Comparison of ENCODE assay signal across 32 cellular contexts in the genomic region with DNA sequence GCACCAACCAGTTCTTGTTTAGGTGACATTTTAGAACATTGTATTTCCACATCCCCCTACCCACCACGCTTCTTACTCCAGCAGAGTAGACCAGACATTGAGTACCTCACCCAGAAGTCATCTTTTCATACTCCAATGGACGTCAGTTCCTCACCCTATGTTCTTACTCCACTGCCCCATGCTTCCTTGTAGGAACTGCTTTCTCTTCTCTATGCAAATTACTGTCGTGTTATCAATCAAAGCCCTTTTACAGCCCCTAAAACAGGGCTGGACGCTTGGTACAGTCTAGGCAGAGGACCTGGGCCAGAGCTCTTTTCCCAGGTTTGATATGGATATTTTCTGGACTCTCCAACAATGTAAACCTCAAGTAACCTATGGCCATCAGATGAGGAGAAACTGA. TPM values are rescaled to one million over a fixed set of nuclear protein-coding genes. Genes with fewer than 3 reads are reported as not detected.
DNase-seq lines count a peak whose midpoint lies in the region; ATAC-seq and TF ChIP-seq lines count a peak whose summit lies in the region.
"Had no signal": no experiment of that assay in that cellular context is flagged by ENCODE, and none has a peak within 500 bp of the region (broad histone marks: within the 10 kb centered on the region; RNA-seq: fewer than 3 reads in every experiment).

No MANE protein-coding gene starts in this region.

- H3K27ac Mint-ChIP-seq in activated CD8-positive, alpha-beta T cell treated with anti-CD3 and anti-CD28 coated beads for 36 hours = peak overlapping the region; percentile 42
- no peak overlapping the region for H3K27ac Mint-ChIP-seq in activated CD8-positive, alpha-beta T cell treated with anti-CD3 and anti-CD28 coated beads, Interleukin-2, amount 10 ng/mL, durations not matched to agents 7 days and 5 days
- peak overlapping the region in 5 of 6 donors; percentile 3 to 94 (median 67) for H3K27ac Mint-ChIP-seq in naive B cell
- H3K27ac Mint-ChIP-seq: HFFc6, WTC11 had no signal

- no peaks in the 10 kb centered on the region for H3K9me2 ChIP-seq in Karpas-422 (replicated peaks; ENCODE audit: insufficient read depth, low read length)

- no peaks in the 10 kb centered on the region for H3K27me3 Mint-ChIP-seq in activated CD8-positive, alpha-beta T cell treated with anti-CD3 and anti-CD28 coated beads for 36 hours
- H3K27me3 Mint-ChIP-seq in activated CD8-positive, alpha-beta T cell treated with anti-CD3 and anti-CD28 coated beads, Interleukin-2, amount 10 ng/mL, durations not matched to agents 7 days and 5 days (ENCODE audit: low read depth) = no peaks in the 10 kb centered on the region
- H3K27me3 Mint-ChIP-seq in naive B cell = no peaks in the 10 kb centered on the region
- H3K27me3 Mint-ChIP-seq: naive thymus-derived CD4-positive, alpha-beta T cell had no signal

- H2AFZ ChIP-seq in OCI-LY3 (ENCODE audit: low read depth, low read length) = no peak overlapping the region
- no peak overlapping the region for H2AFZ ChIP-seq in Karpas-422 (ENCODE audit: low read length)

- CTCF ChIA-PET in activated CD8-positive, alpha-beta T cell treated with anti-CD3 and anti-CD28 coated beads for 36 hours (lab: Charles Lee) = no interaction called here
- CTCF ChIA-PET in activated CD8-positive, alpha-beta T cell treated with anti-CD3 and anti-CD28 coated beads, Interleukin-2, amount 10 ng/mL, durations not matched to agents 7 days and 5 days (lab: Charles Lee) = no interaction called here

- H3K4me1 ChIP-seq in OCI-LY3 (ENCODE audit: low read length) (peaks cover 46% of the 10 kb centered on the region), Karpas-422 (ENCODE audit: low read length) (peaks cover 15% of the 10 kb centered on the region), upper lobe of left lung (peaks cover 9 to 11% (median 10%) of the 10 kb centered on the region in 4 donors)
- H3K4me1 ChIP-seq: adrenal gland, thyroid gland had no signal

- H3K4me3 ChIP-seq in OCI-LY3 (ENCODE audit: low read length) (no peak overlapping the region), Karpas-422 (ENCODE audit: low read length) (no peak overlapping the region), upper lobe of left lung (no peak overlapping the region)
- H3K4me3 ChIP-seq: adrenal gland, psoas muscle, stomach, thyroid gland had no signal

- WGBS in upper lobe of left lung, 2 donors = 93% methylated on average over 4 of the region's 4 CpGs

- peaks cover 54% of the 10 kb centered on the region for H4K20me1 ChIP-seq in OCI-LY3 (ENCODE audit: insufficient read depth, low read length)
- peaks cover 19% of the 10 kb centered on the region for H4K20me1 ChIP-seq in Karpas-422 (ENCODE audit: insufficient read depth, low read depth, low read length)

- H3K4me2 ChIP-seq in OCI-LY3 (ENCODE audit: low read length) (peak overlapping the region; percentile 22), Karpas-422 (ENCODE audit: low read depth, low read length, poor library complexity, severe bottlenecking) (no peak overlapping the region)

- intact Hi-C loops in activated CD8-positive, alpha-beta T cell treated with anti-CD3 and anti-CD28 coated beads for 36 hours (cut with micrococcal nuclease) = no loop called here

- no peaks in the 10 kb centered on the region for H3K9me3 Mint-ChIP-seq in activated CD8-positive, alpha-beta T cell treated with anti-CD3 and anti-CD28 coated beads for 36 hours
- H3K9me3 Mint-ChIP-seq in activated CD8-positive, alpha-beta T cell treated with anti-CD3 and anti-CD28 coated beads, Interleukin-2, amount 10 ng/mL, durations not matched to agents 7 days and 5 days (ENCODE audit: insufficient read depth) = no peaks in the 10 kb centered on the region
- no peaks in the 10 kb centered on the region for H3K9me3 Mint-ChIP-seq in naive B cell
- H3K9me3 Mint-ChIP-seq: HFFc6; naive thymus-derived CD4-positive, alpha-beta T cell; WTC11 had no signal

- no peak for ATAC-seq in activated CD8-positive, alpha-beta T cell treated with anti-CD3 and anti-CD28 coated beads for 36 hours
- no peak for ATAC-seq in activated CD8-positive, alpha-beta T cell treated with anti-CD3 and anti-CD28 coated beads, Interleukin-2, amount 10 ng/mL, durations not matched to agents 7 days and 5 days
- ATAC-seq in GM19324 (IDR thresholded peaks at IDR 0.05; ENCODE audit: low FRiP score, unreplicated experiment) (peak; percentile 64), naive B cell (ENCODE audit: low read depth in 2 of 2) (peak; percentile 75 to 78), upper lobe of left lung (ENCODE audit: low FRiP score in 2 of 2) (no peak)
- ATAC-seq: left ventricle myocardium superior; naive thymus-derived CD4-positive, alpha-beta T cell; Panc1; psoas muscle; WTC11 had no signal

- H3K9ac ChIP-seq in OCI-LY3 (ENCODE audit: low read length) (no peak overlapping the region), Karpas-422 (ENCODE audit: low read length) (no peak overlapping the region)

- no peak for TF ChIP-seq EP300 in upper lobe of left lung (IDR thresholded peaks at IDR 0.05)

- H3K79me2 ChIP-seq in OCI-LY3 (ENCODE audit: low read length) (peaks cover 89% of the 10 kb centered on the region), Karpas-422 (ENCODE audit: low read length) (no peaks in the 10 kb centered on the region)

- H3K27me3 ChIP-seq in OCI-LY3 (ENCODE audit: low read depth, low read length) (no peaks in the 10 kb centered on the region), Karpas-422 (ENCODE audit: low read length) (no peaks in the 10 kb centered on the region), upper lobe of left lung (no peaks in the 10 kb centered on the region)
- H3K27me3 ChIP-seq: adrenal gland, brain microvascular endothelial cell, stomach, thyroid gland had no signal

- TF ChIP-seq CTCF in activated CD8-positive, alpha-beta T cell treated with anti-CD3 and anti-CD28 coated beads for 36 hours (IDR thresholded peaks at IDR 0.05) = no peak
- TF ChIP-seq CTCF in OCI-LY3 (IDR thresholded peaks at IDR 0.05; ENCODE audit: low read depth, low read length) (no peak), upper lobe of left lung (IDR thresholded peaks at IDR 0.05) (no peak)

- H3K27ac ChIP-seq in OCI-LY3 (ENCODE audit: low read length) (no peak overlapping the region), Karpas-422 (ENCODE audit: low read length) (no peak overlapping the region), upper lobe of left lung (no peak overlapping the region)
- H3K27ac ChIP-seq: 22Rv1, adrenal gland, brain microvascular endothelial cell, epithelial cell of prostate, psoas muscle, stomach, thyroid gland had no signal

- no peak for DNase-seq in activated CD8-positive, alpha-beta T cell treated with anti-CD3 and anti-CD28 coated beads for 36 hours
- no peak for DNase-seq in activated CD8-positive, alpha-beta T cell treated with anti-CD3 and anti-CD28 coated beads, Interleukin-2, amount 10 ng/mL, durations not matched to agents 7 days and 5 days
- DNase-seq in naive B cell (no peak), Karpas-422 (no peak), upper lobe of left lung (no peak)
- DNase-seq in activated CD4-positive, CD25-positive, alpha-beta regulatory T cell (lab: John Stamatoyannopoulos, UW) = no peak
- DNase-seq: activated gamma-delta T cell; activated T-cell treated with anti-CD3 and anti-CD28 coated beads for 4 hours; adrenal gland; brain microvascular endothelial cell; Calu3; DMS79 treated with DMSO at 0.1 percent for 48 hours; effector CD4-positive, alpha-beta T cell; HFFc6; islet precursor cell; left ventricle myocardium superior; naive thymus-derived CD4-positive, alpha-beta T cell; NCI-H1092 treated with DMSO at 0.1 percent for 48 hours; NCI-H187 treated with DMSO at 0.1 percent for 48 hours; NCI-H524 treated with DMSO at 0.1 percent for 48 hours; psoas muscle; SHP77 treated with DMSO at 0.1 percent for 48 hours; stimulated activated CD4-positive, alpha-beta T cell treated with anti-CD3 and anti-CD28 coated beads, Interleukin-15, amount 100 ng/mL, for 24 hours; stomach; thyroid gland had no signal

- POLR2A ChIA-PET in activated CD8-positive, alpha-beta T cell treated with anti-CD3 and anti-CD28 coated beads for 36 hours (lab: Charles Lee) = no interaction called here
- POLR2A ChIA-PET in activated CD8-positive, alpha-beta T cell treated with anti-CD3 and anti-CD28 coated beads, Interleukin-2, amount 10 ng/mL, durations not matched to agents 7 days and 5 days (lab: Charles Lee) = no interaction called here

- H3K9me3 ChIP-seq in OCI-LY3 (ENCODE audit: insufficient read depth, low read length) (no peaks in the 10 kb centered on the region), Karpas-422 (ENCODE audit: low read length) (no peaks in the 10 kb centered on the region), upper lobe of left lung (no peaks in the 10 kb centered on the region)
- H3K9me3 ChIP-seq: adrenal gland, psoas muscle, stomach, thyroid gland had no signal

- peaks cover 38% of the 10 kb centered on the region for H3K36me3 Mint-ChIP-seq in activated CD8-positive, alpha-beta T cell treated with anti-CD3 and anti-CD28 coated beads for 36 hours (ENCODE audit: low read depth)
- peaks cover 36% of the 10 kb centered on the region for H3K36me3 Mint-ChIP-seq in activated CD8-positive, alpha-beta T cell treated with anti-CD3 and anti-CD28 coated beads, Interleukin-2, amount 10 ng/mL, durations not matched to agents 7 days and 5 days (ENCODE audit: low read depth)
- peaks cover 0 to 7% of the 10 kb centered on the region in 2 donors for H3K36me3 Mint-ChIP-seq in naive B cell

- no peak overlapping the region for H3K4me3 Mint-ChIP-seq in activated CD8-positive, alpha-beta T cell treated with anti-CD3 and anti-CD28 coated beads for 36 hours
- no peak overlapping the region for H3K4me3 Mint-ChIP-seq in activated CD8-positive, alpha-beta T cell treated with anti-CD3 and anti-CD28 coated beads, Interleukin-2, amount 10 ng/mL, durations not matched to agents 7 days and 5 days
- peak overlapping the region in 6 of 8 donors; percentile 27 to 75 (median 56) for H3K4me3 Mint-ChIP-seq in naive B cell
- H3K4me3 Mint-ChIP-seq: CD14-positive monocyte; HFFc6; naive thymus-derived CD4-positive, alpha-beta T cell; WTC11 had no signal

- H3K36me3 ChIP-seq in OCI-LY3 (replicated peaks; ENCODE audit: low read depth, low read length) (peaks cover 33% of the 10 kb centered on the region), Karpas-422 (ENCODE audit: insufficient read depth, low read length) (no peaks in the 10 kb centered on the region), upper lobe of left lung (peaks cover 0 to 8% (median 5%) of the 10 kb centered on the region in 4 donors)
- H3K36me3 ChIP-seq: brain microvascular endothelial cell, thyroid gland had no signal

- TF ChIP-seq POLR2A in upper lobe of left lung (IDR thresholded peaks at IDR 0.05) = no peak

- H3K4me1 Mint-ChIP-seq in activated CD8-positive, alpha-beta T cell treated with anti-CD3 and anti-CD28 coated beads for 36 hours (ENCODE audit: low read depth) = peaks cover 25% of the 10 kb centered on the region
- no peaks in the 10 kb centered on the region for H3K4me1 Mint-ChIP-seq in activated CD8-positive, alpha-beta T cell treated with anti-CD3 and anti-CD28 coated beads, Interleukin-2, amount 10 ng/mL, durations not matched to agents 7 days and 5 days (ENCODE audit: low read depth)
- peaks cover 36 to 55% (median 40%) of the 10 kb centered on the region in 3 donors for H3K4me1 Mint-ChIP-seq in naive B cell
- H3K4me1 Mint-ChIP-seq: CD14-positive monocyte had no signal

RNA-seq across cellular contexts. Expression of a gene that starts 58.2 kb away (rescaled TPM):
- total RNA-seq in activated CD8-positive, alpha-beta T cell treated with anti-CD3 and anti-CD28 coated beads for 36 hours = 10 to 100 TPM; 35.7 to 40.1 TPM
- 10 to 100 TPM; 19.3 to 19.8 TPM for total RNA-seq in activated CD8-positive, alpha-beta T cell treated with anti-CD3 and anti-CD28 coated beads, Interleukin-2, amount 10 ng/mL, durations not matched to agents 7 days and 5 days
- polyA plus RNA-seq in naive B cell (ENCODE audit: low read depth in 6 of 6) = 10 to 100 TPM; 49.1 to 91.6 (median 58.2) TPM
- total RNA-seq in Karpas-422 (2014; rRNA removed; shearing (Covaris generic); ENCODE audit: low replicate concordance) = 3.1 and 7.2 TPM in 2 replicates
- total RNA-seq in upper lobe of left lung = 10 to 100 TPM; 11.9 to 78.8 (median 30.5) TPM

Comparison
In these comparisons a context has a peak if more than half of its experiments do, and no peak if none do; other contexts are left out.
1. ATAC-seq: peak in GM19324 (single experiment) and naive B cell (2 of 2); none in activated CD8-positive, alpha-beta T cell treated with anti-CD3 and anti-CD28 coated beads for 36 hours (single experiment), activated CD8-positive, alpha-beta T cell treated with anti-CD3 and anti-CD28 coated beads, Interleukin-2, amount 10 ng/mL, durations not matched to agents 7 days and 5 days (single experiment) and upper lobe of left lung (0 of 2).
2. H3K4me3 Mint-ChIP-seq: peak in naive B cell (6 of 8); none in activated CD8-positive, alpha-beta T cell treated with anti-CD3 and anti-CD28 coated beads for 36 hours (single experiment) and activated CD8-positive, alpha-beta T cell treated with anti-CD3 and anti-CD28 coated beads, Interleukin-2, amount 10 ng/mL, durations not matched to agents 7 days and 5 days (single experiment).